ENCODE assay signal across 7 cellular contexts in the genomic region with DNA sequence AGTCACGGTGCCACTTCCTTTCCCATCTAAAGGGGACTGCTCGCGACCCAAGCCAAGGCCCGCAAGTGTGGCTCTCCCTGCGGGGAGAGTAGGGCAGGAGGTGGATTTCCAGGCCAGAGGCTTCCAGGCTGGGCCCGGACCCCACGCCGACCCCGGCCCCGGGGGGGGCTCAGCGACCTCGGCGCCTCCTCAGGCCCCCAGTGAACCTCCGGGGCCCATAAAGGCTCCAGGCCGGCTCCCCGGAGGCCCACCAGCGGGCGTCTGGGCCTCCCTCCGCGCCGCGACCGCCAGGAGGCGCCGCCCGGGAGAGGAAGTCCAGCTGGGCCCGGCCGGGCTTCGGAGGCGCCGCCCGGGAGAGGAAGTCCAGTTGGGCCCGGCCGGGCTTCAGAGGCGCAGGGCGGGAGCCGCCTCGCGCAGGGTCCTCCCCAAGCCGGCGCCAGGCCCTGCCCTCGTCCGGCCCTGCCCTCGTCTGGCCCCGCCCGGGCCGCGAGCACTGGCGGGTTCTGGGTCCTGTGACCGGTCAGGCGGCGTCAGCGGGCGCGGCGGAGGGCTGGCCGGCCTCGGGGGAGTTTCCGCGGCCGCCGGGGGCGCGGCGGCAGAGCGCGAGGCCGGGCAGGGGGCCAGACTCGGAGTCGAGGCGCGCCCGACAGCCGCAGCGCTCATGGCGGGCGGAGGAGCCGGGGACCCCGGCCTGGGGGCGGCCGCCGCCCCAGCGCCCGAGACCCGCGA. TPM values are rescaled to one million over a fixed set of nuclear protein-coding genes. Genes with fewer than 3 reads are reported as not detected.
A peak's percentile ranks its signal among the peaks of the same experiment; 100 is the strongest.
DNase-seq lines count a peak whose midpoint lies in the region; TF ChIP-seq lines count a peak whose summit lies in the region.

A gene (plus strand): TSS at position 623 of the 729 bp plus-strand sequence. CDS start 39 bp downstream, at position 662.

- whole genome bisulfite sequencing in esophagus, 2 donors, result 4 to 7% methylated on average over 63 to 86 of the region's 86 CpGs

- no peak within 1 kb of the TSS for H3K27ac Mint-ChIP-seq in activated CD4-positive, alpha-beta memory T cell treated with anti-CD3 and anti-CD28 coated beads, Interleukin-2, amount 10 ng/mL, durations not matched to agents 7 days and 5 days
- peak within 1 kb of the TSS; percentile 100 for H3K27ac Mint-ChIP-seq in mesothelial cell of epicardium

- H3K36me3 Mint-ChIP-seq in activated CD4-positive, alpha-beta memory T cell treated with anti-CD3 and anti-CD28 coated beads, Interleukin-2, amount 10 ng/mL, durations not matched to agents 7 days and 5 days (ENCODE audit: low read depth), result no peaks in the 10 kb centered on the region
- no peaks in the 10 kb centered on the region for H3K36me3 Mint-ChIP-seq in mesothelial cell of epicardium

- TF ChIP-seq CTCF in GM10266 (IDR thresholded peaks at IDR 0.05; ENCODE audit: control insufficient read depth, insufficient read depth, low read depth, missing control alignments) (peak; percentile 38), mesothelial cell of epicardium (IDR thresholded peaks at IDR 0.05; ENCODE audit: unreplicated experiment) (peak; percentile 67)

- H3K27me3 Mint-ChIP-seq in activated CD4-positive, alpha-beta memory T cell treated with anti-CD3 and anti-CD28 coated beads, Interleukin-2, amount 10 ng/mL, durations not matched to agents 7 days and 5 days, result peaks cover 30% of the 10 kb centered on the region
- H3K27me3 Mint-ChIP-seq in mesothelial cell of epicardium (ENCODE audit: low read depth), result no peaks in the 10 kb centered on the region

- peak within 1 kb of the TSS; percentile 41 to 69 for H3K4me3 ChIP-seq in esophagus (ENCODE audit: low read depth in 1 of 2, low read length in 2 of 2)

- no peaks in the 10 kb centered on the region for H3K9me3 ChIP-seq in esophagus (ENCODE audit: control insufficient read depth in 2 of 2, insufficient read depth in 1 of 2, low read depth in 1 of 2, low read length in 1 of 2)

- CTCF ChIA-PET in activated CD4-positive, alpha-beta memory T cell treated with anti-CD3 and anti-CD28 coated beads, Interleukin-2, amount 10 ng/mL, durations not matched to agents 7 days and 5 days (lab: Charles Lee), result no interaction called here

- peaks cover 0 to 4% of the 10 kb centered on the region in 2 donors for H3K4me1 ChIP-seq in esophagus (ENCODE audit: control insufficient read depth in 2 of 2, insufficient read depth in 2 of 2, low read length in 1 of 2)

- H3K27ac ChIP-seq in esophagus (ENCODE audit: low read depth in 2 of 2, low read length in 1 of 2), result peak within 1 kb of the TSS; percentile 85 to 93
- H3K27ac ChIP-seq in temporal lobe (ENCODE audit: low read depth, low read length), result peak within 1 kb of the TSS; percentile 73

- peak; percentile 81 for DNase-seq in GM10266 (ENCODE audit: extremely low spot score)
- peak; percentile 59 for DNase-seq in GOT3 (lab: John Stamatoyannopoulos, UW)
- DNase-seq in LHCN-M2 (ENCODE audit: low read depth), result peak; percentile 92
- DNase-seq in activated CD4-positive, alpha-beta memory T cell treated with anti-CD3 and anti-CD28 coated beads, Interleukin-2, amount 10 ng/mL, durations not matched to agents 7 days and 5 days, result peak; percentile 17
- peak; percentile 64 to 82 for DNase-seq in mesothelial cell of epicardium (ENCODE audit: low spot score in 2 of 2, unreplicated experiment in 2 of 2)

- POLR2A ChIA-PET in activated CD4-positive, alpha-beta memory T cell treated with anti-CD3 and anti-CD28 coated beads, Interleukin-2, amount 10 ng/mL, durations not matched to agents 7 days and 5 days (lab: Charles Lee), result no interaction called here

- H3K4me1 Mint-ChIP-seq in activated CD4-positive, alpha-beta memory T cell treated with anti-CD3 and anti-CD28 coated beads, Interleukin-2, amount 10 ng/mL, durations not matched to agents 7 days and 5 days, result peaks cover 2% of the 10 kb centered on the region
- H3K4me1 Mint-ChIP-seq in mesothelial cell of epicardium, result peaks cover 36% of the 10 kb centered on the region

- no peaks in the 10 kb centered on the region for H3K36me3 ChIP-seq in esophagus (ENCODE audit: control insufficient read depth in 2 of 2, insufficient read depth in 2 of 2, low read length in 1 of 2)

- no peaks in the 10 kb centered on the region for H3K9me3 Mint-ChIP-seq in activated CD4-positive, alpha-beta memory T cell treated with anti-CD3 and anti-CD28 coated beads, Interleukin-2, amount 10 ng/mL, durations not matched to agents 7 days and 5 days
- no peaks in the 10 kb centered on the region for H3K9me3 Mint-ChIP-seq in mesothelial cell of epicardium

- peak within 1 kb of the TSS; percentile 64 for H3K4me3 Mint-ChIP-seq in activated CD4-positive, alpha-beta memory T cell treated with anti-CD3 and anti-CD28 coated beads, Interleukin-2, amount 10 ng/mL, durations not matched to agents 7 days and 5 days
- peak within 1 kb of the TSS; percentile 99 for H3K4me3 Mint-ChIP-seq in mesothelial cell of epicardium

- H3K27me3 ChIP-seq in esophagus (ENCODE audit: control insufficient read depth in 1 of 2, insufficient read depth in 2 of 2, low read length in 2 of 2), result no peaks in the 10 kb centered on the region

RNA-seq across cellular contexts. Expression of the gene that starts here (rescaled TPM):
- total RNA-seq in LHCN-M2 (2014; rRNA removed) (61.7 and 72.4 TPM in 2 replicates), mesothelial cell of epicardium (21.3 to 24.2 TPM (median 21.8 TPM) in 3 replicates), temporal lobe (4.9 TPM)
- 84.9 TPM for polyA plus RNA-seq in LHCN-M2 (2012)
- under 1 TPM in 1 of 2 experiments, not detected in 1; 0.30 TPM for total RNA-seq in activated CD4-positive, alpha-beta memory T cell treated with anti-CD3 and anti-CD28 coated beads, Interleukin-2, amount 10 ng/mL, durations not matched to agents 7 days and 5 days
- 1 to 10 TPM; 1.6 to 3.9 TPM for polyA plus RNA-seq in esophagus

Comparison
In these comparisons a context has a peak if more than half of its experiments do, and no peak if none do; other contexts are left out.
1. Peak in every context shown above with its lines: DNase-seq, H3K4me3 ChIP-seq and H3K27ac ChIP-seq.
2. Peak in DNase-seq in activated CD4-positive, alpha-beta memory T cell treated with anti-CD3 and anti-CD28 coated beads, Interleukin-2, amount 10 ng/mL, durations not matched to agents 7 days and 5 days; RNA of the gene not detected or under 1 TPM.
3. DNase-seq: peak in every context shown above with its lines; median percentile 92 in LHCN-M2; 81 in GM10266; 73 in mesothelial cell of epicardium; 59 in GOT3; 17 in activated CD4-positive, alpha-beta memory T cell treated with anti-CD3 and anti-CD28 coated beads, Interleukin-2, amount 10 ng/mL, durations not matched to agents 7 days and 5 days.